Comparison of ENCODE assay signal across 1 cellular context in genomic region chr18:59579509-59579908, GRCh38.
TF ChIP-seq lines count a peak whose summit lies in the region.

No MANE protein-coding gene starts in this region.

TF ChIP-seq in GM23338, 12 proteins besides CTCF, POLR2A, EP300 and RAD21 (continued from another document):
- no peak for TF ChIP-seq REST (IDR thresholded peaks at IDR 0.05; ENCODE audit: unreplicated experiment)
